In genomic region chr6:1337791-1338190, GRCh38 we compare ENCODE assay signal across 26 cellular contexts. TPM values are rescaled to one million over a fixed set of nuclear protein-coding genes. Genes with fewer than 3 reads are reported as not detected.
"Had no signal": no experiment of that assay in that cellular context is flagged by ENCODE, and none has a peak within 500 bp of the region (broad histone marks: within the 10 kb centered on the region; RNA-seq: fewer than 3 reads in every experiment).

No MANE protein-coding gene starts in this region.

- H3K36me3 ChIP-seq: gastroesophageal sphincter, right atrium auricular region, thoracic aorta, upper lobe of left lung had no signal

- H3K4me1 ChIP-seq: right atrium auricular region had no signal

- H3K27ac ChIP-seq: epithelial cell of prostate, gastroesophageal sphincter, right atrium auricular region, thoracic aorta, upper lobe of left lung, VCaP had no signal

- H3K27me3 ChIP-seq: gastroesophageal sphincter, right atrium auricular region, upper lobe of left lung had no signal

- H3K4me3 ChIP-seq: gastroesophageal sphincter, right atrium auricular region, thoracic aorta, upper lobe of left lung had no signal

- ATAC-seq: activated CD4-positive, CD25-positive, alpha-beta regulatory T cell treated with anti-CD3 and anti-CD28 coated beads, Interleukin-2, amount 50 U/mL, for 24 hours; gastroesophageal sphincter; left cardiac atrium; natural killer cell treated with Interleukin-12 subunit alpha and Interleukin-12 subunit beta and Interleukin-15 and Interleukin-18, amount 100 ng/mL, for 72 hours had no signal

- H3K27ac Mint-ChIP-seq: activated CD4-positive, alpha-beta memory T cell treated with anti-CD3 and anti-CD28 coated beads, Interleukin-2, amount 10 ng/mL, durations not matched to agents 7 days and 5 days; activated CD4-positive, alpha-beta T cell treated with anti-CD3 and anti-CD28 coated beads, Interleukin-2, amount 10 ng/mL, durations not matched to agents 24 days and 14 days; activated T-helper 1 cell treated with anti-CD3 and anti-CD28 coated beads, Interleukin-12 subunit alpha, Interleukin-12 subunit beta, Interleukin-2, Interleukin-4 antibody, amounts not matched to agents 30 ng/mL and 10 ng/mL and 1 ng/mL, durations not matched to agents 14 hours and 24 hours and 36 hours; brain; memory B cell; natural killer cell treated with Interleukin-12 subunit alpha and Interleukin-12 subunit beta and Interleukin-15 and Interleukin-18, amount 100 ng/mL, for 72 hours; progenitor cell of endocrine pancreas; T-helper 1 cell treated with Interleukin-12 subunit alpha and Interleukin-12 subunit beta and Interleukin-4 antibody, amounts not matched to agents 30 μg/mL and 1 μg/mL, for 36 hours had no signal

- H3K9me3 ChIP-seq: gastroesophageal sphincter, right atrium auricular region, thoracic aorta, upper lobe of left lung had no signal

- H3K36me3 Mint-ChIP-seq: brain; memory B cell; natural killer cell treated with Interleukin-12 subunit alpha and Interleukin-12 subunit beta and Interleukin-15 and Interleukin-18, amount 100 ng/mL, for 72 hours had no signal

- H3K4me3 Mint-ChIP-seq: activated CD4-positive, alpha-beta memory T cell treated with anti-CD3 and anti-CD28 coated beads, Interleukin-2, amount 10 ng/mL, durations not matched to agents 7 days and 5 days; activated CD4-positive, alpha-beta T cell treated with anti-CD3 and anti-CD28 coated beads, Interleukin-2, amount 10 ng/mL, durations not matched to agents 24 days and 14 days; activated T-helper 1 cell treated with anti-CD3 and anti-CD28 coated beads, Interleukin-12 subunit alpha, Interleukin-12 subunit beta, Interleukin-2, Interleukin-4 antibody, amounts not matched to agents 30 ng/mL and 10 ng/mL and 1 ng/mL, durations not matched to agents 14 hours and 24 hours and 36 hours; brain; memory B cell; natural killer cell treated with Interleukin-12 subunit alpha and Interleukin-12 subunit beta and Interleukin-15 and Interleukin-18, amount 100 ng/mL, for 72 hours; T-helper 1 cell treated with Interleukin-12 subunit alpha and Interleukin-12 subunit beta and Interleukin-4 antibody, amounts not matched to agents 30 μg/mL and 1 μg/mL, for 36 hours had no signal

- DNase-seq: activated CD4-positive, alpha-beta memory T cell treated with anti-CD3 and anti-CD28 coated beads, Interleukin-2, amount 10 ng/mL, durations not matched to agents 7 days and 5 days; activated CD4-positive, alpha-beta T cell treated with anti-CD3 and anti-CD28 coated beads, Interleukin-2, amount 10 ng/mL, durations not matched to agents 24 days and 14 days; activated gamma-delta T cell; activated naive CD4-positive, alpha-beta T cell treated with anti-CD3 and anti-CD28 coated beads, Interleukin-2, amount 50 U/mL, for 16 hours; aorta; head of caudate nucleus; islet precursor cell; left cardiac atrium; stimulated activated CD4-positive, alpha-beta T cell treated with anti-CD3 and anti-CD28 coated beads, Interleukin-4, amount 100 ng/mL, for 24 hours; stimulated activated naive CD4-positive, alpha-beta T cell treated with Interleukin-2 at 50 U/mL for 16 hours; upper lobe of left lung had no signal

- H3K9me3 Mint-ChIP-seq: activated CD4-positive, alpha-beta memory T cell treated with anti-CD3 and anti-CD28 coated beads, Interleukin-2, amount 10 ng/mL, durations not matched to agents 7 days and 5 days; activated CD4-positive, alpha-beta T cell treated with anti-CD3 and anti-CD28 coated beads, Interleukin-2, amount 10 ng/mL, durations not matched to agents 24 days and 14 days; activated T-helper 1 cell treated with anti-CD3 and anti-CD28 coated beads, Interleukin-12 subunit alpha, Interleukin-12 subunit beta, Interleukin-2, Interleukin-4 antibody, amounts not matched to agents 30 ng/mL and 10 ng/mL and 1 ng/mL, durations not matched to agents 14 hours and 24 hours and 36 hours; memory B cell; natural killer cell treated with Interleukin-12 subunit alpha and Interleukin-12 subunit beta and Interleukin-15 and Interleukin-18, amount 100 ng/mL, for 72 hours; T-helper 1 cell treated with Interleukin-12 subunit alpha and Interleukin-12 subunit beta and Interleukin-4 antibody, amounts not matched to agents 30 μg/mL and 1 μg/mL, for 36 hours had no signal

- H3K4me1 Mint-ChIP-seq: activated CD4-positive, alpha-beta memory T cell treated with anti-CD3 and anti-CD28 coated beads, Interleukin-2, amount 10 ng/mL, durations not matched to agents 7 days and 5 days; activated CD4-positive, alpha-beta T cell treated with anti-CD3 and anti-CD28 coated beads, Interleukin-2, amount 10 ng/mL, durations not matched to agents 24 days and 14 days; memory B cell had no signal

RNA-seq across cellular contexts. Expression of gene FOXQ1, which starts 25.9 kb away (rescaled TPM):
- total RNA-seq: activated CD4-positive, alpha-beta memory T cell treated with anti-CD3 and anti-CD28 coated beads, Interleukin-2, amount 10 ng/mL, durations not matched to agents 7 days and 5 days; activated CD4-positive, alpha-beta T cell treated with anti-CD3 and anti-CD28 coated beads, Interleukin-2, amount 10 ng/mL, durations not matched to agents 24 days and 14 days; activated T-helper 1 cell treated with anti-CD3 and anti-CD28 coated beads, Interleukin-12 subunit alpha, Interleukin-12 subunit beta, Interleukin-2, Interleukin-4 antibody, amounts not matched to agents 30 ng/mL and 10 ng/mL and 1 ng/mL, durations not matched to agents 14 hours and 24 hours and 36 hours; aorta; cardiac septum; chondrocyte; left cardiac atrium; natural killer cell treated with Interleukin-12 subunit alpha and Interleukin-12 subunit beta and Interleukin-15 and Interleukin-18, amount 100 ng/mL, for 72 hours; osteocyte; right atrium auricular region had no signal

RNA-seq across cellular contexts. Expression of gene FOXF2, which starts 51.6 kb away (rescaled TPM):
- total RNA-seq: activated CD4-positive, alpha-beta memory T cell treated with anti-CD3 and anti-CD28 coated beads, Interleukin-2, amount 10 ng/mL, durations not matched to agents 7 days and 5 days; activated CD4-positive, alpha-beta T cell treated with anti-CD3 and anti-CD28 coated beads, Interleukin-2, amount 10 ng/mL, durations not matched to agents 24 days and 14 days; activated T-helper 1 cell treated with anti-CD3 and anti-CD28 coated beads, Interleukin-12 subunit alpha, Interleukin-12 subunit beta, Interleukin-2, Interleukin-4 antibody, amounts not matched to agents 30 ng/mL and 10 ng/mL and 1 ng/mL, durations not matched to agents 14 hours and 24 hours and 36 hours; natural killer cell treated with Interleukin-12 subunit alpha and Interleukin-12 subunit beta and Interleukin-15 and Interleukin-18, amount 100 ng/mL, for 72 hours; progenitor cell of endocrine pancreas had no signal
